1 cellular context compared by ENCODE assay signal in the genomic region with DNA sequence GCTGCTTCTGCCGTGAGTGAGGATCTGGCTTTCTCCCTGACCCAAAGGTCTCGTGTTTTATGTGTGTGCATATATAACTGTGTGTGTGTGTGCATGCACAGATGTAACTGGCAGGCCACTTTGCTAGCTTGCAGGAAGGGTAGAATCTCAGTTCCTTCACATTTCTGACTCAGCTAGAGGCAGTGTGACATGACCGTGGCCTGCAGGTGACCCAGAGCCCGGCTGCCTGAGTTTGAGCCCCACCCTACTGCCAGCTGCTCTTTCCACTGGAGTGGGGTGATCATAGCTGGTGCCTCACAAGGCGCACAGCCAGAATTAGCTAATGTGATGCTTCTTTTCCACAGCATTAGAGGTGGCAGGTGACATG.
TF ChIP-seq lines count a peak whose summit lies in the region.

No MANE protein-coding gene starts in this region.

TF ChIP-seq in HCT116, 20 proteins besides CTCF, POLR2A, EP300 and RAD21:
- TF ChIP-seq ZFX (IDR thresholded peaks at IDR 0.05) (no peak), TCF7L2 (IDR thresholded peaks at IDR 0.05; ENCODE audit: borderline replicate concordance, extremely low read depth, insufficient read depth, insufficient read length) (no peak), ELF1 (IDR thresholded peaks at IDR 0.05; ENCODE audit: borderline replicate concordance, low read depth) (no peak), EZH2phosphoT487 (IDR thresholded peaks at IDR 0.05; ENCODE audit: borderline replicate concordance) (no peak), SIN3A (IDR thresholded peaks at IDR 0.05; ENCODE audit: low read depth) (no peak), YY1 (IDR thresholded peaks at IDR 0.05; ENCODE audit: extremely low read depth, insufficient replicate concordance, low read depth, low read length) (no peak), JUND (IDR thresholded peaks at IDR 0.05) (no peak), SRF (IDR thresholded peaks at IDR 0.05; ENCODE audit: low read depth) (no peak), FOSL1 (IDR thresholded peaks at IDR 0.05; ENCODE audit: low read depth) (no peak), POLR2AphosphoS5 (IDR thresholded peaks at IDR 0.05; ENCODE audit: low read depth, low read length) (no peak), ZNF274 (IDR thresholded peaks at IDR 0.05; ENCODE audit: low read depth, low read length) (no peak), EGR1 (IDR thresholded peaks at IDR 0.05; ENCODE audit: low read depth) (no peak), ATF3 (IDR thresholded peaks at IDR 0.05) (no peak), MAX (IDR thresholded peaks at IDR 0.05) (no peak), CEBPB (IDR thresholded peaks at IDR 0.05; ENCODE audit: low read depth) (no peak), SP1 (IDR thresholded peaks at IDR 0.05; ENCODE audit: low read depth) (no peak)
- TF ChIP-seq, protein P1, sequence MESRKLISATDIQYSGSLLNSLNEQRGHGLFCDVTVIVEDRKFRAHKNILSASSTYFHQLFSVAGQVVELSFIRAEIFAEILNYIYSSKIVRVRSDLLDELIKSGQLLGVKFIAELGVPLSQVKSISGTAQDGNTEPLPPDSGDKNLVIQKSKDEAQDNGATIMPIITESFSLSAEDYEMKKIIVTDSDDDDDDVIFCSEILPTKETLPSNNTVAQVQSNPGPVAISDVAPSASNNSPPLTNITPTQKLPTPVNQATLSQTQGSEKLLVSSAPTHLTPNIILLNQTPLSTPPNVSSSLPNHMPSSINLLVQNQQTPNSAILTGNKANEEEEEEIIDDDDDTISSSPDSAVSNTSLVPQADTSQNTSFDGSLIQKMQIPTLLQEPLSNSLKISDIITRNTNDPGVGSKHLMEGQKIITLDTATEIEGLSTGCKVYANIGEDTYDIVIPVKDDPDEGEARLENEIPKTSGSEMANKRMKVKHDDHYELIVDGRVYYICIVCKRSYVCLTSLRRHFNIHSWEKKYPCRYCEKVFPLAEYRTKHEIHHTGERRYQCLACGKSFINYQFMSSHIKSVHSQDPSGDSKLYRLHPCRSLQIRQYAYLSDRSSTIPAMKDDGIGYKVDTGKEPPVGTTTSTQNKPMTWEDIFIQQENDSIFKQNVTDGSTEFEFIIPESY (IDR thresholded peaks at IDR 0.05; ENCODE audit: extremely low read depth, insufficient replicate concordance, low read length) = no peak
- TF ChIP-seq, protein P2, sequence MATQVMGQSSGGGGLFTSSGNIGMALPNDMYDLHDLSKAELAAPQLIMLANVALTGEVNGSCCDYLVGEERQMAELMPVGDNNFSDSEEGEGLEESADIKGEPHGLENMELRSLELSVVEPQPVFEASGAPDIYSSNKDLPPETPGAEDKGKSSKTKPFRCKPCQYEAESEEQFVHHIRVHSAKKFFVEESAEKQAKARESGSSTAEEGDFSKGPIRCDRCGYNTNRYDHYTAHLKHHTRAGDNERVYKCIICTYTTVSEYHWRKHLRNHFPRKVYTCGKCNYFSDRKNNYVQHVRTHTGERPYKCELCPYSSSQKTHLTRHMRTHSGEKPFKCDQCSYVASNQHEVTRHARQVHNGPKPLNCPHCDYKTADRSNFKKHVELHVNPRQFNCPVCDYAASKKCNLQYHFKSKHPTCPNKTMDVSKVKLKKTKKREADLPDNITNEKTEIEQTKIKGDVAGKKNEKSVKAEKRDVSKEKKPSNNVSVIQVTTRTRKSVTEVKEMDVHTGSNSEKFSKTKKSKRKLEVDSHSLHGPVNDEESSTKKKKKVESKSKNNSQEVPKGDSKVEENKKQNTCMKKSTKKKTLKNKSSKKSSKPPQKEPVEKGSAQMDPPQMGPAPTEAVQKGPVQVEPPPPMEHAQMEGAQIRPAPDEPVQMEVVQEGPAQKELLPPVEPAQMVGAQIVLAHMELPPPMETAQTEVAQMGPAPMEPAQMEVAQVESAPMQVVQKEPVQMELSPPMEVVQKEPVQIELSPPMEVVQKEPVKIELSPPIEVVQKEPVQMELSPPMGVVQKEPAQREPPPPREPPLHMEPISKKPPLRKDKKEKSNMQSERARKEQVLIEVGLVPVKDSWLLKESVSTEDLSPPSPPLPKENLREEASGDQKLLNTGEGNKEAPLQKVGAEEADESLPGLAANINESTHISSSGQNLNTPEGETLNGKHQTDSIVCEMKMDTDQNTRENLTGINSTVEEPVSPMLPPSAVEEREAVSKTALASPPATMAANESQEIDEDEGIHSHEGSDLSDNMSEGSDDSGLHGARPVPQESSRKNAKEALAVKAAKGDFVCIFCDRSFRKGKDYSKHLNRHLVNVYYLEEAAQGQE (IDR thresholded peaks at IDR 0.05; ENCODE audit: low read depth) = no peak
